8 cellular contexts compared by ENCODE assay signal in genomic region chr1:172818841-172819527, GRCh38.
DNase-seq lines count a peak whose midpoint lies in the region; ATAC-seq lines count a peak whose summit lies in the region.

No MANE protein-coding gene starts in this region.

- peak overlapping the region; percentile 42 for H3K4me3 Mint-ChIP-seq in activated CD4-positive, alpha-beta memory T cell treated with anti-CD3 and anti-CD28 coated beads, Interleukin-2, amount 10 ng/mL, durations not matched to agents 7 days and 5 days
- peak overlapping the region in 9 of 10 donors; percentile 38 to 71 (median 57) for H3K4me3 Mint-ChIP-seq in naive thymus-derived CD8-positive, alpha-beta T cell

- peaks cover 15% of the 10 kb centered on the region for H3K27me3 Mint-ChIP-seq in activated CD4-positive, alpha-beta memory T cell treated with anti-CD3 and anti-CD28 coated beads, Interleukin-2, amount 10 ng/mL, durations not matched to agents 7 days and 5 days
- H3K27me3 Mint-ChIP-seq in naive thymus-derived CD8-positive, alpha-beta T cell: no peaks in the 10 kb centered on the region

- peaks cover 31% of the 10 kb centered on the region for H3K4me1 Mint-ChIP-seq in activated CD4-positive, alpha-beta memory T cell treated with anti-CD3 and anti-CD28 coated beads, Interleukin-2, amount 10 ng/mL, durations not matched to agents 7 days and 5 days
- H3K4me1 Mint-ChIP-seq in naive thymus-derived CD8-positive, alpha-beta T cell: peaks cover 11 to 41% (median 34%) of the 10 kb centered on the region in 4 donors

- peak; percentile 72 for DNase-seq in activated effector memory CD4-positive, alpha-beta T cell treated with anti-CD3 and anti-CD28 coated beads, Interleukin-2, amount 50 U/mL, for 16 hours
- DNase-seq in activated effector memory CD4-positive, alpha-beta T cell treated with Interleukin-2 at 50 U/mL for 16 hours: no peak
- DNase-seq in activated CD4-positive, alpha-beta memory T cell treated with anti-CD3 and anti-CD28 coated beads, Interleukin-2, amount 10 ng/mL, durations not matched to agents 7 days and 5 days: peak; percentile 51
- DNase-seq in naive thymus-derived CD8-positive, alpha-beta T cell: peak in 4 of 10 donors; percentile 7 to 68 (median 27)
- DNase-seq in NCI-H2029 (lab: John Stamatoyannopoulos, UW) (no peak), HuH-7 (ENCODE audit: low spot score) (no peak), KG1 (lab: John Stamatoyannopoulos, UW) (no peak)

- ATAC-seq in HG03159 (IDR thresholded peaks at IDR 0.05; ENCODE audit: unreplicated experiment): peak; percentile 88
- peak; percentile 54 to 75 for ATAC-seq in naive thymus-derived CD8-positive, alpha-beta T cell

- CTCF ChIA-PET in activated CD4-positive, alpha-beta memory T cell treated with anti-CD3 and anti-CD28 coated beads, Interleukin-2, amount 10 ng/mL, durations not matched to agents 7 days and 5 days (lab: Charles Lee): interaction anchor here (0.9 to 1.7 kb wide), 3 partner anchors 40 to 77 kb away, joined by 3 to 5 read pairs (median 4); no protein-coding TSS in a partner anchor

- POLR2A ChIA-PET in activated CD4-positive, alpha-beta memory T cell treated with anti-CD3 and anti-CD28 coated beads, Interleukin-2, amount 10 ng/mL, durations not matched to agents 7 days and 5 days (lab: Charles Lee): interaction anchor here (1.0 to 1.5 kb wide), 3 partner anchors 10 to 76 kb away, joined by 4 to 8 read pairs (median 5); no protein-coding TSS in a partner anchor
- POLR2A ChIA-PET in naive thymus-derived CD8-positive, alpha-beta T cell (lab: Charles Lee): interaction anchor here (1.0 kb wide), 1 partner anchor 40 kb away, joined by 3 read pairs; no protein-coding TSS in a partner anchor

- peak overlapping the region; percentile 86 for H3K27ac Mint-ChIP-seq in activated CD4-positive, alpha-beta memory T cell treated with anti-CD3 and anti-CD28 coated beads, Interleukin-2, amount 10 ng/mL, durations not matched to agents 7 days and 5 days
- H3K27ac Mint-ChIP-seq in naive thymus-derived CD8-positive, alpha-beta T cell: peak overlapping the region in 9 of 10 donors; percentile 10 to 90 (median 78)

- peaks cover 16% of the 10 kb centered on the region for H3K36me3 Mint-ChIP-seq in activated CD4-positive, alpha-beta memory T cell treated with anti-CD3 and anti-CD28 coated beads, Interleukin-2, amount 10 ng/mL, durations not matched to agents 7 days and 5 days (ENCODE audit: low read depth)
- peaks cover 0 to 11% (median 0%) of the 10 kb centered on the region in 3 donors for H3K36me3 Mint-ChIP-seq in naive thymus-derived CD8-positive, alpha-beta T cell

- peaks cover 14% of the 10 kb centered on the region for H3K9me3 Mint-ChIP-seq in activated CD4-positive, alpha-beta memory T cell treated with anti-CD3 and anti-CD28 coated beads, Interleukin-2, amount 10 ng/mL, durations not matched to agents 7 days and 5 days
- H3K9me3 Mint-ChIP-seq in naive thymus-derived CD8-positive, alpha-beta T cell: peaks cover 0 to 11% (median 7%) of the 10 kb centered on the region in 9 donors

Comparison
In these comparisons a context has a peak if more than half of its experiments do, and no peak if none do; other contexts are left out.
1. DNase-seq: peak in activated effector memory CD4-positive, alpha-beta T cell treated with anti-CD3 and anti-CD28 coated beads, Interleukin-2, amount 50 U/mL, for 16 hours (single experiment) and activated CD4-positive, alpha-beta memory T cell treated with anti-CD3 and anti-CD28 coated beads, Interleukin-2, amount 10 ng/mL, durations not matched to agents 7 days and 5 days (single experiment); none in activated effector memory CD4-positive, alpha-beta T cell treated with Interleukin-2 at 50 U/mL for 16 hours (single experiment), NCI-H2029 (single experiment), HuH-7 (single experiment) and KG1 (single experiment).